In genomic region chr10:125094826-125095225, GRCh38 we compare ENCODE assay signal across 2 cellular contexts.
TF ChIP-seq lines count a peak whose summit lies in the region.

No MANE protein-coding gene starts in this region.

TF ChIP-seq in GM23338, 12 proteins besides CTCF, POLR2A, EP300 and RAD21:
- no peak for TF ChIP-seq ETS1 (IDR thresholded peaks at IDR 0.05)
- TF ChIP-seq NANOG (IDR thresholded peaks at IDR 0.05; ENCODE audit: borderline replicate concordance): no peak
- no peak for TF ChIP-seq ZNF114 (CRISPR knock-in tag; IDR thresholded peaks at IDR 0.05)
- no peak for TF ChIP-seq POLR2AphosphoS5 (IDR thresholded peaks at IDR 0.05; ENCODE audit: low read depth)
- TF ChIP-seq STAT1 (IDR thresholded peaks at IDR 0.05; ENCODE audit: unreplicated experiment): no peak
- TF ChIP-seq ZNF331 (CRISPR knock-in tag; IDR thresholded peaks at IDR 0.05; ENCODE audit: low read depth): no peak
- TF ChIP-seq REST (IDR thresholded peaks at IDR 0.05; ENCODE audit: unreplicated experiment): no peak
- no peak for TF ChIP-seq EZH2phosphoT487 (IDR thresholded peaks at IDR 0.05; ENCODE audit: unreplicated experiment)
- no peak for TF ChIP-seq EZH2 (IDR thresholded peaks at IDR 0.05; ENCODE audit: low read depth, unreplicated experiment)

TF ChIP-seq in H1, 55 proteins besides CTCF, POLR2A, EP300 and RAD21:
- TF ChIP-seq EGR1 (IDR thresholded peaks at IDR 0.05; ENCODE audit: borderline replicate concordance, low read depth, low read length): no peak
